ENCODE assay signal across 11 cellular contexts in genomic region chr16:10946308-10946707, GRCh38. TPM values are rescaled to one million over a fixed set of nuclear protein-coding genes. Genes with fewer than 3 reads are reported as not detected.
DNase-seq lines count a peak whose midpoint lies in the region; ATAC-seq, FAIRE-seq and TF ChIP-seq lines count a peak whose summit lies in the region.
"Had no signal": no experiment of that assay in that cellular context is flagged by ENCODE, and none has a peak within 500 bp of the region (broad histone marks: within the 10 kb centered on the region; RNA-seq: fewer than 3 reads in every experiment).

No MANE protein-coding gene starts in this region.

- H3K4me3 ChIP-seq in A549 (no peak overlapping the region), GM08714 (ENCODE audit: low read length) (peak overlapping the region; percentile 69; the same call in 1 of the 2 replicates), mesenchymal stem cell (ENCODE audit: insufficient read depth in 1 of 2, low read depth in 1 of 2, low read length in 2 of 2) (peak overlapping the region in 1 of 2 experiments; percentile 95)

- H3K9me3 Mint-ChIP-seq in brain, result no peaks in the 10 kb centered on the region

- no peak for TF ChIP-seq RAD21 in A549 (conservative IDR thresholded peaks at IDR 0.05 in 1 of 2, IDR thresholded peaks at IDR 0.05 in 1 of 2)

- peak overlapping the region; percentile 11 for H3K9ac ChIP-seq in mesenchymal stem cell (ENCODE audit: low read length)

- H4K8ac ChIP-seq in mesenchymal stem cell (ENCODE audit: low read length), result peak overlapping the region; percentile 48

- H3K14ac ChIP-seq in mesenchymal stem cell (ENCODE audit: low read length in 2 of 2), result no peak overlapping the region

- H3K27ac Mint-ChIP-seq in brain, result peak overlapping the region in 2 of 5 experiments; percentile 32 to 55

- no peak for TF ChIP-seq POLR2A in A549 (IDR thresholded peaks at IDR 0.05; ENCODE audit: low read length)

- H3K27ac ChIP-seq in A549 (no peak overlapping the region), mesenchymal stem cell (ENCODE audit: low read length, poor library complexity, severe bottlenecking) (peak overlapping the region; percentile 1)

- CTCF ChIA-PET in A549 (lab: Yijun Ruan, JAX), result interaction anchor here (1.4 to 12.2 kb wide), 2 partner anchors 9 to 19 kb away, joined by 3 to 284 read pairs; no protein-coding TSS in a partner anchor

- H2AFZ ChIP-seq in mesenchymal stem cell (ENCODE audit: low read depth, low read length), result no peak overlapping the region

- no peak for ATAC-seq in A549

- peak overlapping the region; percentile 24 for H2AK5ac ChIP-seq in mesenchymal stem cell (ENCODE audit: low read length, severe bottlenecking)

- H3K18ac ChIP-seq in mesenchymal stem cell (ENCODE audit: low read depth in 1 of 2, low read length in 2 of 2), result no peak overlapping the region

- peak overlapping the region; percentile 9 for H2BK5ac ChIP-seq in mesenchymal stem cell (ENCODE audit: low read depth, low read length, poor library complexity, severe bottlenecking)

- H2BK15ac ChIP-seq in mesenchymal stem cell (ENCODE audit: low read depth, poor library complexity, severe bottlenecking), result no peak overlapping the region

- no peak overlapping the region for H3K23ac ChIP-seq in mesenchymal stem cell (ENCODE audit: low read length in 2 of 2)

- H3K27me3 Mint-ChIP-seq in brain, result peaks cover 4% of the 10 kb centered on the region

- H3K4me1 ChIP-seq in A549 (peaks cover 25% of the 10 kb centered on the region; the same call in 2 of the 3 replicates), mesenchymal stem cell (ENCODE audit: control insufficient read depth, insufficient read depth, low read depth, low read length) (peaks cover 42% of the 10 kb centered on the region)

- no peak overlapping the region for H2BK120ac ChIP-seq in mesenchymal stem cell (ENCODE audit: low read depth, low read length)

- H3K4ac ChIP-seq in mesenchymal stem cell (ENCODE audit: low read depth in 1 of 2, low read length in 2 of 2), result no peak overlapping the region

- H3K4me2 ChIP-seq in A549 (peak overlapping the region; percentile 82; the same call in 2 of the 3 replicates), mesenchymal stem cell (ENCODE audit: low read length, poor library complexity, severe bottlenecking) (peak overlapping the region; percentile 61)

- no peak for TF ChIP-seq CTCF in A549 (IDR thresholded peaks at IDR 0.05)
- no peak for TF ChIP-seq CTCF in brain (conservative IDR thresholded peaks at IDR 0.05)

- TF ChIP-seq EP300 in A549 (IDR thresholded peaks at IDR 0.05), result no peak

- H3K9me3 ChIP-seq in A549 (no peaks in the 10 kb centered on the region), mesenchymal stem cell (ENCODE audit: control insufficient read depth, low read length) (no peaks in the 10 kb centered on the region)

- POLR2A ChIA-PET in A549 (lab: Yijun Ruan, JAX), result no interaction called here

- no peaks in the 10 kb centered on the region for H3K27me3 ChIP-seq in mesenchymal stem cell (ENCODE audit: control insufficient read depth in 1 of 2, insufficient read depth in 1 of 2, low read length in 2 of 2)

- 56% methylated on average over 5 of the region's 5 CpGs for WGBS in A549 (ENCODE audit: missing lambda C conversion rate)
- WGBS in mesenchymal stem cell, result 0% methylated on average over 2 of the region's 5 CpGs

- peaks cover 72% of the 10 kb centered on the region for H3K4me1 Mint-ChIP-seq in brain

- H2BK12ac ChIP-seq in mesenchymal stem cell (ENCODE audit: low read length in 2 of 2), result peak overlapping the region in 1 of 2 experiments; percentile 26

- FAIRE-seq in A549 (lab: Jason Lieb, UNC), result no peak
- FAIRE-seq: GM19239 had no signal

- H3K36me3 Mint-ChIP-seq in brain, result no peaks in the 10 kb centered on the region

- H3K36me3 ChIP-seq in mesenchymal stem cell (ENCODE audit: control insufficient read depth in 1 of 2, insufficient read depth in 2 of 2, low read depth in 1 of 2, low read length in 2 of 2), result no peaks in the 10 kb centered on the region

- H3K79me1 ChIP-seq in mesenchymal stem cell (replicated peaks; ENCODE audit: low read length, poor library complexity, severe bottlenecking), result peaks cover 13% of the 10 kb centered on the region

- H3K4me3 Mint-ChIP-seq in brain, result peak overlapping the region; percentile 86 to 96 (median 91)

- DNase-seq in A549 (ENCODE audit: low read depth in 1 of 2, low spot score in 1 of 2), result no peak
- no peak for DNase-seq in mesenchymal stem cell
- DNase-seq in SIG-M5 (lab: John Stamatoyannopoulos, UW), result no peak
- no peak for DNase-seq in NCI-H526 (lab: John Stamatoyannopoulos, UW)
- no peak for DNase-seq in cerebellar cortex (ENCODE audit: low spot score)
- no peak for DNase-seq in DMS79 treated with DMSO at 0.1 percent for 48 hours (lab: John Stamatoyannopoulos, UW)
- DNase-seq: activated gamma-delta T cell treated with Interleukin-2 at 50 U/mL for 16 hours, NCI-H1930 had no signal

- no peak overlapping the region for H4K91ac ChIP-seq in mesenchymal stem cell (ENCODE audit: low read length)

TF ChIP-seq in A549, 52 proteins besides CTCF, POLR2A, EP300 and RAD21:
- TF ChIP-seq KDM1A (IDR thresholded peaks at IDR 0.05; ENCODE audit: low read depth), result no peak
- no peak for TF ChIP-seq ZNF302 (CRISPR knock-in tag; IDR thresholded peaks at IDR 0.05)
- no peak for TF ChIP-seq CHD4 (IDR thresholded peaks at IDR 0.05; ENCODE audit: borderline replicate concordance)
- TF ChIP-seq RNF2 (IDR thresholded peaks at IDR 0.05; ENCODE audit: borderline replicate concordance, low read depth), result no peak
- no peak for TF ChIP-seq CBX8 (IDR thresholded peaks at IDR 0.05)
- no peak for TF ChIP-seq E2F6 (IDR thresholded peaks at IDR 0.05; ENCODE audit: borderline replicate concordance, low read depth)
- no peak for TF ChIP-seq HEYL (CRISPR knock-in tag; IDR thresholded peaks at IDR 0.05)

RNA-seq across cellular contexts. Expression of gene CLEC16A, which starts 1.9 kb away (rescaled TPM):
- polyA plus RNA-seq in A549 (2011; rRNA removed) (10.4 and 10.6 TPM in 2 replicates), A549 (2017; fragmentation: RNase III; extraction: RNeasy Plus Mini Kit Qiagen cat#74134 plus additional on column Dnase treatment) (8.3 to 8.5 TPM (median 8.4 TPM) in 3 replicates), brain (ENCODE audit: insufficient read depth, low read depth, low replicate concordance) (22.2 TPM)
- 8.6 and 10.8 TPM in 2 replicates for polyA plus RNA-seq in A549 (2012; cell fraction: cytosol; rRNA removed)
- 14.2 and 15.6 TPM in 2 replicates for polyA plus RNA-seq in A549 (2012; cell fraction: nucleus; rRNA removed)
- 27.4 and 34.2 TPM in 2 replicates for polyA minus RNA-seq in A549 (2011; rRNA and poly(A)+ RNA removed)
- 8.6 TPM for polyA plus RNA-seq in mesenchymal stem cell (2013, experiment 1 of 2)
- 8.3 TPM for polyA plus RNA-seq in mesenchymal stem cell (2013, experiment 2 of 2)

RNA-seq across cellular contexts. Expression of gene DEXI, which starts 4.0 kb away (rescaled TPM):
- polyA plus RNA-seq in A549 (2011; rRNA removed) (22.0 and 27.1 TPM in 2 replicates), A549 (2017; fragmentation: RNase III; extraction: RNeasy Plus Mini Kit Qiagen cat#74134 plus additional on column Dnase treatment) (31.9 to 34.0 TPM (median 33.0 TPM) in 3 replicates), brain (ENCODE audit: insufficient read depth, low read depth, low replicate concordance) (71.5 TPM)
- 45.9 and 57.8 TPM in 2 replicates for polyA plus RNA-seq in A549 (2012; cell fraction: cytosol; rRNA removed)
- 45.3 and 46.2 TPM in 2 replicates for polyA plus RNA-seq in A549 (2012; cell fraction: nucleus; rRNA removed)
- polyA minus RNA-seq in A549 (2011; rRNA and poly(A)+ RNA removed), result 16.8 and 26.1 TPM in 2 replicates
- polyA plus RNA-seq in mesenchymal stem cell (2013, experiment 1 of 2), result 26.6 TPM
- polyA plus RNA-seq in mesenchymal stem cell (2013, experiment 2 of 2), result 28.1 TPM
